21 cellular contexts compared by ENCODE assay signal in the genomic region with DNA sequence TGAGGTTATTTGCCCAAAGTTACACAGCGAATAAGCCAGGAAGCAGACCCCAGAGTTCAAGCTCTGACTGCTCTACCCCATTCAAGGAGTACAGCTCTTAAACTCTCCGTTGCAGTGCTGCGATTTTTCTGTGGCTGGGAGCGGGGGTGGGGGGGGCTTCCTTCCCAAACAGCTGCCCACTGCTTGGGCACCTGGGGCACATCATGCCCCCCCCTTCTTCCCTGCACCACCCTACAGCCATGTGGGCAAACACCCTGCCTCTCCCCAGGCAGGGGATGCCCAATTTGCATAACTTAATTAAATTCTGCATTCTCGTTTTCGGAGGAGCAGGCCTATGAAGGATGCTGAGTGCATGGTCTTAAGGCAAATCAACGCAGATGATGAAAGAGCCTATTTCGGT.
"Had no signal": no experiment of that assay in that cellular context is flagged by ENCODE, and none has a peak within 500 bp of the region (broad histone marks: within the 10 kb centered on the region; RNA-seq: fewer than 3 reads in every experiment).

No MANE protein-coding gene starts in this region.

- H3K9me3 Mint-ChIP-seq: immature natural killer cell; nephron progenitor cell; stimulated activated effector memory CD8-positive, alpha-beta T cell treated with anti-CD3 and anti-CD28 coated beads, Interleukin-12 subunit alpha, Interleukin-12 subunit beta, amount 100 ng/mL, for 72 hours; type B pancreatic cell had no signal

- H3K4me1 ChIP-seq: esophagus squamous epithelium, gastroesophageal sphincter, pancreas, right lobe of liver, suprapubic skin, thyroid gland had no signal

- H3K36me3 ChIP-seq: esophagus squamous epithelium, gastroesophageal sphincter, left ventricle myocardium inferior, pancreas, right lobe of liver, suprapubic skin, thyroid gland had no signal

- H3K27ac Mint-ChIP-seq: immature natural killer cell; naive thymus-derived CD4-positive, alpha-beta T cell; stimulated activated effector memory CD8-positive, alpha-beta T cell treated with anti-CD3 and anti-CD28 coated beads, Interleukin-12 subunit alpha, Interleukin-12 subunit beta, amount 100 ng/mL, for 72 hours had no signal

- H3K4me3 ChIP-seq: esophagus squamous epithelium, gastroesophageal sphincter, left ventricle myocardium inferior, pancreas, right lobe of liver, suprapubic skin, thyroid gland had no signal

- H3K4me1 Mint-ChIP-seq: immature natural killer cell; naive thymus-derived CD4-positive, alpha-beta T cell; stimulated activated effector memory CD8-positive, alpha-beta T cell treated with anti-CD3 and anti-CD28 coated beads, Interleukin-12 subunit alpha, Interleukin-12 subunit beta, amount 100 ng/mL, for 72 hours had no signal

- H3K4me3 Mint-ChIP-seq: immature natural killer cell; naive thymus-derived CD4-positive, alpha-beta T cell; stimulated activated effector memory CD8-positive, alpha-beta T cell treated with anti-CD3 and anti-CD28 coated beads, Interleukin-12 subunit alpha, Interleukin-12 subunit beta, amount 100 ng/mL, for 72 hours had no signal

- H3K36me3 Mint-ChIP-seq: immature natural killer cell; naive thymus-derived CD4-positive, alpha-beta T cell; stimulated activated effector memory CD8-positive, alpha-beta T cell treated with anti-CD3 and anti-CD28 coated beads, Interleukin-12 subunit alpha, Interleukin-12 subunit beta, amount 100 ng/mL, for 72 hours; type B pancreatic cell had no signal

- H3K9me3 ChIP-seq: esophagus squamous epithelium, gastroesophageal sphincter, left ventricle myocardium inferior, pancreas, right lobe of liver, suprapubic skin, thyroid gland had no signal

- DNase-seq: cortex of kidney; dorsolateral prefrontal cortex; effector memory CD4-positive, alpha-beta T cell; esophagus squamous epithelium; foreskin fibroblast; glutamatergic neuron; immature natural killer cell; left ventricle myocardium inferior; naive thymus-derived CD4-positive, alpha-beta T cell; pancreas; stimulated activated CD4-positive, alpha-beta T cell treated with anti-CD3 and anti-CD28 coated beads, Interleukin-4, amount 100 ng/mL, for 1 hour; stimulated activated CD8-positive, alpha-beta memory T cell treated with anti-CD3 and anti-CD28 coated beads, Interleukin-4, amount 100 ng/mL, for 48 hours; stimulated activated naive CD8-positive, alpha-beta T cell treated with anti-CD3 and anti-CD28 coated beads, Interleukin-15, Interleukin-2, amounts not matched to agents 100 U/mL and 50 U/mL, for 24 hours; thyroid gland had no signal

- H3K27ac ChIP-seq: dorsolateral prefrontal cortex, epithelial cell of prostate, esophagus squamous epithelium, gastroesophageal sphincter, left ventricle myocardium inferior, pancreas, right lobe of liver, suprapubic skin, thyroid gland had no signal

- H3K27me3 ChIP-seq: pancreas, right lobe of liver, thyroid gland had no signal
